Comparison of ENCODE assay signal across 29 cellular contexts in the genomic region with DNA sequence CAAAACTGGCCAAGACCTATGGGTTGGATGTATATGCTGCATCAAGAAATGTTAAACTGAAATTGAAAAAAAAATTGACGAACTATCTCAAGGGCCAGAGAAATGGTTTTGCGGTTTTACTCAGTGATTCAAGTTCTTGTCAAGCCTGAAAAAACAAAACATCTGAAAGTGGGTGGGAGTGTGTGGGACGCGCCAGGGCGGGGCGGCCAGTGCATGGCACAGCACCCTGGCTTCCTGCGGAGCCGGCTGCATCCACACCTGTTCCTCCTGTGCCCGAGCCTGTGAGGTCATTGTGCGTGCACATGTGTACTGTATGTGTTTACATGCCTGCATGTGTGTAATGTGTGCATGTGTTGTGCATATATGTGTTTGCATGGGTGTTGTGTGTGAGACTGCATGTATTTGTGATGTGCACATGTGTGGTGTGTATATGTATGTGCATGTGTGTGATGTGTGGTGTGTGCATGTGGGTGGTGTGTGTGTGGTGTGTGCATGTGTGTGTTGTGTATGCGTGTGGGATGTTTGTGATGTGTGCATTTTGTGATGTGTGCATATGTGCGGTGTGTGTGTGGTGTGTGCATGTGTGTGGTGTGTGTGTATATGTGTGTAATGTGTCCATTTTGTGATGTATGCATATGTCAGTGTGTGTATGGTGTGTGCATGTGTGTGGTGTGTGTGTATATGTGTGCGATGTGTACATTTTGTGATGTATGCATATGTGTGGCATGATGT. TPM values are rescaled to one million over a fixed set of nuclear protein-coding genes. Genes with fewer than 3 reads are reported as not detected.
DNase-seq lines count a peak whose midpoint lies in the region; ATAC-seq, FAIRE-seq and TF ChIP-seq lines count a peak whose summit lies in the region.
"Had no signal": no experiment of that assay in that cellular context is flagged by ENCODE, and none has a peak within 500 bp of the region (broad histone marks: within the 10 kb centered on the region; RNA-seq: fewer than 3 reads in every experiment).

No MANE protein-coding gene starts in this region.

- H3K9me3 ChIP-seq in MG63 (no peaks in the 10 kb centered on the region), GM12878 (replicated peaks; ENCODE audit: control insufficient read depth, insufficient read depth, low read length) (no peaks in the 10 kb centered on the region; the same call in 2 of the 3 replicates), SK-N-SH (no peaks in the 10 kb centered on the region)
- H3K9me3 ChIP-seq: BLaER1, Caco-2, prostate gland, SJSA1, transverse colon had no signal

- POLR2A ChIA-PET in GM12878 (lab: Charles Lee) (no interaction called here), SK-N-SH (lab: Yijun Ruan, JAX) (no interaction called here)

- H3K79me2 ChIP-seq in GM12878 (ENCODE audit: control insufficient read depth, insufficient read depth, low read length), result no peaks in the 10 kb centered on the region
- no peaks in the 10 kb centered on the region for H3K79me2 ChIP-seq in SK-N-SH (ENCODE audit: insufficient read depth)

- H3K9me2 ChIP-seq in SK-N-SH, result no peaks in the 10 kb centered on the region

- H3K36me3 ChIP-seq in MG63 (no peaks in the 10 kb centered on the region), GM12878 (ENCODE audit: control insufficient read depth in 2 of 2, insufficient read depth in 2 of 2, low read length in 1 of 2) (no peaks in the 10 kb centered on the region), kidney epithelial cell (ENCODE audit: control insufficient read depth, insufficient read depth, low read length) (no peaks in the 10 kb centered on the region), SK-N-SH (replicated peaks in 1 of 2; ENCODE audit: control insufficient read depth in 1 of 2, insufficient read depth in 2 of 2, low read length in 1 of 2) (no peaks in the 10 kb centered on the region)
- H3K36me3 ChIP-seq: BLaER1, prostate gland, SJSA1, transverse colon had no signal

- TF ChIP-seq RAD21 in GM12878 (IDR thresholded peaks at IDR 0.05; ENCODE audit: insufficient read depth, low read depth, low read length) (no peak), SK-N-SH (IDR thresholded peaks at IDR 0.05; ENCODE audit: low read length) (no peak)

- FAIRE-seq in GM12878 (lab: Jason Lieb, UNC) (no peak), urothelium cell line (lab: Jason Lieb, UNC) (peak; percentile 99)
- FAIRE-seq: endothelial cell of umbilical vein, islet of Langerhans had no signal

- H3K4me3 ChIP-seq in MG63 (no peak overlapping the region), GM12878 (no peak overlapping the region), kidney epithelial cell (ENCODE audit: low read depth, low read length) (no peak overlapping the region), SK-N-SH (ENCODE audit: low read depth in 2 of 2, low read length in 1 of 2) (no peak overlapping the region)
- H3K4me3 ChIP-seq: BLaER1, GM23248, prostate gland, SJSA1, transverse colon had no signal

- no peak overlapping the region for H3K9ac ChIP-seq in GM12878 (ENCODE audit: control insufficient read depth, insufficient read depth, low read length)
- H3K9ac ChIP-seq in SK-N-SH, result no peak overlapping the region
- H3K9ac ChIP-seq: BLaER1, GM23248 had no signal

- H2AFZ ChIP-seq in GM12878 (ENCODE audit: control insufficient read depth, low read depth, low read length) (no peak overlapping the region), SK-N-SH (ENCODE audit: low read depth) (no peak overlapping the region)
- H2AFZ ChIP-seq: GM23248 had no signal

- no peaks in the 10 kb centered on the region for H3F3A ChIP-seq in SK-N-SH (replicated peaks; ENCODE audit: insufficient read depth)

- TF ChIP-seq EP300 in GM12878 (IDR thresholded peaks at IDR 0.05; ENCODE audit: borderline replicate concordance in 1 of 2, control insufficient read depth in 1 of 2, low read depth in 2 of 2, low read length in 2 of 2) (no peak), SK-N-SH (IDR thresholded peaks at IDR 0.05; ENCODE audit: borderline replicate concordance in 1 of 2, low read depth in 1 of 2, low read length in 1 of 2) (no peak)

- peaks cover 11% of the 10 kb centered on the region for H3K27me3 ChIP-seq in MG63
- H3K27me3 ChIP-seq in GM12878 (replicated peaks in 1 of 2; ENCODE audit: control insufficient read depth in 2 of 2, insufficient read depth in 2 of 2, low read length in 1 of 2), result no peaks in the 10 kb centered on the region
- H3K27me3 ChIP-seq in kidney epithelial cell (ENCODE audit: control insufficient read depth, insufficient read depth, low read length), result no peaks in the 10 kb centered on the region
- H3K27me3 ChIP-seq in SK-N-SH (ENCODE audit: insufficient read depth), result no peaks in the 10 kb centered on the region
- H3K27me3 ChIP-seq: BLaER1, transverse colon had no signal

- no TSS peak for BruUV-seq in GM12878 (replicated peaks; lab: Mats Ljungman, UMichigan)

- 84% methylated on average over 13 of the region's 13 CpGs for WGBS in GM12878 (ENCODE audit: insufficient coverage, insufficient replicate concordance, low lambda C conversion rate, missing lambda C conversion rate)
- 77% methylated on average over 13 of the region's 13 CpGs for WGBS in SK-N-SH (ENCODE audit: low lambda C conversion rate)

- in situ Hi-C loops in GM12878 (cut with MboI), result loop anchor here (5.0 to 25.0 kb wide), 3 partner anchors 50 to 350 kb away; no protein-coding TSS in a partner anchor

- no peak for ATAC-seq in GM12878
- no peak for ATAC-seq in HG03378 (IDR thresholded peaks at IDR 0.05; ENCODE audit: unreplicated experiment)
- ATAC-seq: activated naive CD4-positive, alpha-beta T cell treated with anti-CD3 and anti-CD28 coated beads, Interleukin-2, amount 50 U/mL, for 72 hours; naive thymus-derived CD4-positive, alpha-beta T cell; stimulated activated memory B cell treated with anti-CD40 and anti-IgM and Interleukin-4, amounts not matched to agents 10 μg/mL and 1 μg/mL and 100 μg/mL, for 72 hours; T-cell; WTC11 had no signal

- no peak for TF ChIP-seq POLR2A in GM12878 (IDR thresholded peaks at IDR 0.05; ENCODE audit: low read depth, low read length)

- H3K4me1 ChIP-seq in GM12878 (ENCODE audit: control insufficient read depth, insufficient read depth, low read length), result no peaks in the 10 kb centered on the region
- no peaks in the 10 kb centered on the region for H3K4me1 ChIP-seq in SK-N-SH (ENCODE audit: control insufficient read depth in 1 of 2, insufficient read depth in 2 of 2, low read depth in 1 of 2, low read length in 1 of 2)
- H3K4me1 ChIP-seq: BLaER1, Caco-2, prostate gland, SJSA1, transverse colon had no signal

- intact Hi-C loops in GM12878 (cut with micrococcal nuclease; ENCODE audit: unreplicated experiment), result no loop called here

- no peak for TF ChIP-seq CTCF in GM12878 (IDR thresholded peaks at IDR 0.05 in 2 of 3, conservative IDR thresholded peaks at IDR 0.05 in 1 of 3; ENCODE audit: control insufficient read depth in 2 of 3, extremely low read depth in 1 of 3, insufficient read depth in 1 of 3, low read depth in 3 of 3, low read length in 3 of 3)
- no peak for TF ChIP-seq CTCF in kidney epithelial cell (IDR thresholded peaks at IDR 0.05; ENCODE audit: insufficient read depth, low read length, poor library complexity, severe bottlenecking)
- TF ChIP-seq CTCF in SK-N-SH (IDR thresholded peaks at IDR 0.05), result no peak

- CTCF ChIA-PET in GM12878 (lab: Yijun Ruan, JAX) (no interaction called here), SK-N-SH (lab: Yijun Ruan, JAX) (no interaction called here)

- H3K4me2 ChIP-seq in GM12878 (ENCODE audit: control insufficient read depth, insufficient read depth) (no peak overlapping the region), SK-N-SH (no peak overlapping the region)
- H3K4me2 ChIP-seq: BLaER1 had no signal

- RAD21 ChIA-PET in GM12878 (lab: Charles Lee; ENCODE audit: unreplicated experiment), result no interaction called here

- H4K20me1 ChIP-seq in GM12878 (ENCODE audit: control insufficient read depth, insufficient read depth), result no peaks in the 10 kb centered on the region
- no peaks in the 10 kb centered on the region for H4K20me1 ChIP-seq in SK-N-SH (ENCODE audit: insufficient read depth)
- H4K20me1 ChIP-seq: BLaER1 had no signal

- SMC1A ChIA-PET in GM12878 (lab: Charles Lee; ENCODE audit: uncharacterized antibody, unreplicated experiment), result no interaction called here

- H3K27ac ChIP-seq in GM12878 (ENCODE audit: control insufficient read depth, insufficient read depth), result no peak overlapping the region
- no peak overlapping the region for H3K27ac ChIP-seq in SK-N-SH (ENCODE audit: low read depth in 2 of 2, low read length in 1 of 2)
- H3K27ac ChIP-seq: BLaER1, GM23248, prostate gland, SJSA1, transverse colon had no signal

- peak; percentile 44 for DNase-seq in MG63
- no peak for DNase-seq in GM12878 (ENCODE audit: low read depth, low spot score)
- DNase-seq in kidney epithelial cell (ENCODE audit: low read depth), result peak; percentile 23
- DNase-seq in urothelium cell line (ENCODE audit: low spot score), result peak; percentile 75
- DNase-seq in COR-L47 (lab: John Stamatoyannopoulos, UW), result no peak
- no peak for DNase-seq in SK-N-SH
- DNase-seq: activated CD4-positive, alpha-beta T cell treated with anti-CD3 and anti-CD28 coated beads, Interleukin-2, amount 10 ng/mL, durations not matched to agents 7 days and 5 days; activated effector memory CD4-positive, alpha-beta T cell treated with Interleukin-2 at 50 U/mL for 16 hours; activated T-cell treated with anti-CD3 and anti-CD28 coated beads, Interleukin-2, amount 50 U/mL, for 1 hour; Caco-2; DMS79; GDM1; GM23248; Karpas-422; naive thymus-derived CD4-positive, alpha-beta T cell; NCI-H446; NCI-H748 treated with DMSO at 0.1 percent for 48 hours; T-cell; transverse colon had no signal

RNA-seq across cellular contexts. Expression of a gene that starts 59.8 kb away (rescaled TPM):
- not detected in 2 replicates for total RNA-seq in MG63 (2014; rRNA removed; shearing (Covaris generic); ENCODE audit: low replicate concordance)
- not detected in 2 replicates for total RNA-seq in GM12878 (2013; cell fraction: nucleolus; rRNA removed)
- total RNA-seq in GM12878 (2014; rRNA removed) (not detected in 2 replicates), GM12878 (2014; rRNA removed; fragmentation: Illumina TruSeq; extraction: Trizol) (not detected in 2 replicates), GM12878 (2021) (not detected in 2 replicates), kidney epithelial cell (39.7 and 50.9 TPM in 2 replicates)
- polyA plus RNA-seq in GM12878 (2011; ENCODE audit: low read depth), result not detected
- polyA plus RNA-seq in GM12878 (2011; rRNA removed) (not detected in 2 replicates), GM12878 (2014; fragmentation: Illumina TruSeq; extraction: Trizol) (not detected in 2 replicates), GM12878 (2014; fragmentation: Nextera tagmentation; extraction: Ambion mirVana) (not detected), GM12878 (2014; rRNA removed) (not detected in 2 replicates), GM12878 (2016; fragmentation: Nextera tagmentation; extraction: Ambion mirVana) (not detected), SK-N-SH (2012; rRNA removed) (not detected in 2 replicates)
- polyA plus RNA-seq in GM12878 (2011; cell fraction: cytosol; rRNA removed), result 0.01 TPM in 1 of 2 replicates, not detected in the other
- not detected in 2 replicates for polyA plus RNA-seq in GM12878 (2011; cell fraction: nucleus; rRNA removed)
- not detected in 2 replicates for polyA plus RNA-seq in GM12878 (2012)
- not detected in 2 replicates for polyA minus RNA-seq in GM12878 (2011; rRNA and poly(A)+ RNA removed)
- polyA minus RNA-seq in GM12878 (2011; cell fraction: cytosol; rRNA and poly(A)+ RNA removed), result not detected in 2 replicates
- polyA minus RNA-seq in GM12878 (2011; cell fraction: nucleus; rRNA and poly(A)+ RNA removed), result not detected in 2 replicates
- not detected in 2 replicates for polyA plus RNA-seq in SK-N-SH (2012; cell fraction: cytosol; rRNA removed)
- polyA plus RNA-seq in SK-N-SH (2012; cell fraction: nucleus; rRNA removed), result not detected in 2 replicates
- total RNA-seq: activated CD4-positive, alpha-beta T cell treated with anti-CD3 and anti-CD28 coated beads, Interleukin-2, amount 10 ng/mL, durations not matched to agents 7 days and 5 days; Caco-2; subcutaneous adipose tissue; transverse colon had no signal

Comparison
In these comparisons a context has a peak if more than half of its experiments do, and no peak if none do; other contexts are left out.
1. DNase-seq: peak in MG63 (single experiment), kidney epithelial cell (single experiment) and urothelium cell line (single experiment); none in GM12878 (single experiment), COR-L47 (single experiment) and SK-N-SH (single experiment).
2. RNA of a gene that starts 59.8 kb away (total RNA-seq): 39.7 to 50.9 TPM in kidney epithelial cell; not detected in MG63 and not detected in GM12878; every median in the first group is over 10 times any median in the second.